1 cellular context compared by ENCODE assay signal in genomic region chr7:30505174-30505697, GRCh38.
TF ChIP-seq lines count a peak whose summit lies in the region.

No MANE protein-coding gene starts in this region.

TF ChIP-seq in HepG2, 621 proteins besides CTCF, POLR2A, EP300 and RAD21 (continued from another document):
- TF ChIP-seq E2F2 (CRISPR knock-in tag; IDR thresholded peaks at IDR 0.05; ENCODE audit: borderline replicate concordance) = 0 out of 2 replicates have a peak, but pooled peaks have one; percentile 56
- no peak for TF ChIP-seq BCLAF1 (IDR thresholded peaks at IDR 0.05)
- TF ChIP-seq SALL1 (CRISPR knock-in tag; IDR thresholded peaks at IDR 0.05) = peak; percentile 6; the same call in 1 of the 2 replicates
- no peak for TF ChIP-seq ZNF10 (CRISPR knock-in tag; IDR thresholded peaks at IDR 0.05; ENCODE audit: borderline replicate concordance, low read depth)
TF ChIP-seq in HepG2: peak in this region for 23.
